24 cellular contexts compared by ENCODE assay signal in genomic region chr4:168059251-168059650, GRCh38. TPM values are rescaled to one million over a fixed set of nuclear protein-coding genes. Genes with fewer than 3 reads are reported as not detected.
DNase-seq lines count a peak whose midpoint lies in the region; ATAC-seq, FAIRE-seq and TF ChIP-seq lines count a peak whose summit lies in the region.
"Had no signal": no experiment of that assay in that cellular context is flagged by ENCODE, and none has a peak within 500 bp of the region (broad histone marks: within the 10 kb centered on the region; RNA-seq: fewer than 3 reads in every experiment).

No MANE protein-coding gene starts in this region.

- no peak overlapping the region for H2AFZ ChIP-seq in astrocyte (ENCODE audit: low read depth, low read length)

- H3K4me3 ChIP-seq in astrocyte (ENCODE audit: insufficient read depth, low read depth, low read length) (no peak overlapping the region), fibroblast of pulmonary artery (replicated peaks; ENCODE audit: low read depth, low read length) (no peak overlapping the region)
- H3K4me3 ChIP-seq: psoas muscle, smooth muscle cell, tibial artery had no signal

- no peaks in the 10 kb centered on the region for H3K9me3 ChIP-seq in astrocyte (ENCODE audit: insufficient read depth, low read depth, low read length)
- H3K9me3 ChIP-seq: psoas muscle, tibial artery had no signal

- H3K9me3 Mint-ChIP-seq in astrocyte (ENCODE audit: unreplicated experiment), result no peaks in the 10 kb centered on the region
- H3K9me3 Mint-ChIP-seq in activated naive CD8-positive, alpha-beta T cell treated with anti-CD3 and anti-CD28 coated beads, Interleukin-2, amount 50 U/mL, for 24 hours, result no peaks in the 10 kb centered on the region
- H3K9me3 Mint-ChIP-seq: activated naive CD4-positive, alpha-beta T cell treated with anti-CD3 and anti-CD28 coated beads for 36 hours; activated T-cell treated with anti-CD3 and anti-CD28 coated beads, Interleukin-2, amount 50 U/mL, for 4 hours; brain had no signal

- no peaks in the 10 kb centered on the region for H3K79me2 ChIP-seq in astrocyte (ENCODE audit: insufficient read depth, low read length)

- H3K4me1 Mint-ChIP-seq in astrocyte (ENCODE audit: low read depth, unreplicated experiment), result no peaks in the 10 kb centered on the region
- no peaks in the 10 kb centered on the region for H3K4me1 Mint-ChIP-seq in activated naive CD8-positive, alpha-beta T cell treated with anti-CD3 and anti-CD28 coated beads, Interleukin-2, amount 50 U/mL, for 24 hours
- H3K4me1 Mint-ChIP-seq: brain had no signal

- no peak overlapping the region for H3K9ac ChIP-seq in astrocyte (ENCODE audit: low read length)

- no peaks in the 10 kb centered on the region for H3K27me3 Mint-ChIP-seq in astrocyte (ENCODE audit: low read depth, unreplicated experiment)
- peaks cover 2% of the 10 kb centered on the region for H3K27me3 Mint-ChIP-seq in activated naive CD8-positive, alpha-beta T cell treated with anti-CD3 and anti-CD28 coated beads, Interleukin-2, amount 50 U/mL, for 24 hours
- H3K27me3 Mint-ChIP-seq: brain had no signal

- TF ChIP-seq CTCF in astrocyte (IDR thresholded peaks at IDR 0.05; ENCODE audit: insufficient read depth, low read depth, low read length) (no peak), fibroblast of pulmonary artery (IDR thresholded peaks at IDR 0.05; ENCODE audit: low read length, missing control alignments) (no peak)

- H3K36me3 Mint-ChIP-seq in astrocyte (ENCODE audit: low read depth, unreplicated experiment), result no peaks in the 10 kb centered on the region
- H3K36me3 Mint-ChIP-seq in activated naive CD8-positive, alpha-beta T cell treated with anti-CD3 and anti-CD28 coated beads, Interleukin-2, amount 50 U/mL, for 24 hours (ENCODE audit: low read depth), result no peaks in the 10 kb centered on the region
- H3K36me3 Mint-ChIP-seq: brain had no signal

- H3K27me3 ChIP-seq in astrocyte (ENCODE audit: insufficient read depth, low read length), result no peaks in the 10 kb centered on the region
- H3K27me3 ChIP-seq: tibial artery had no signal

- H3K4me3 Mint-ChIP-seq in astrocyte (ENCODE audit: unreplicated experiment), result no peak overlapping the region
- no peak overlapping the region for H3K4me3 Mint-ChIP-seq in activated naive CD8-positive, alpha-beta T cell treated with anti-CD3 and anti-CD28 coated beads, Interleukin-2, amount 50 U/mL, for 24 hours
- H3K4me3 Mint-ChIP-seq: activated naive CD4-positive, alpha-beta T cell treated with anti-CD3 and anti-CD28 coated beads for 36 hours; activated T-cell treated with anti-CD3 and anti-CD28 coated beads, Interleukin-2, amount 50 U/mL, for 4 hours; brain had no signal

- H3K4me1 ChIP-seq in astrocyte (ENCODE audit: insufficient read depth, low read length), result no peaks in the 10 kb centered on the region
- H3K4me1 ChIP-seq: psoas muscle, tibial artery had no signal

- H3K27ac Mint-ChIP-seq in astrocyte (ENCODE audit: unreplicated experiment), result no peak overlapping the region
- H3K27ac Mint-ChIP-seq in activated naive CD8-positive, alpha-beta T cell treated with anti-CD3 and anti-CD28 coated beads, Interleukin-2, amount 50 U/mL, for 24 hours, result no peak overlapping the region
- H3K27ac Mint-ChIP-seq: activated naive CD4-positive, alpha-beta T cell treated with anti-CD3 and anti-CD28 coated beads for 36 hours; brain had no signal

- no peak for FAIRE-seq in astrocyte (lab: Jason Lieb, UNC)
- FAIRE-seq: H54 had no signal

- no peaks in the 10 kb centered on the region for H4K20me1 ChIP-seq in astrocyte (ENCODE audit: insufficient read depth, low read length)

- no peak overlapping the region for H3K27ac ChIP-seq in astrocyte (ENCODE audit: low read depth, low read length)
- H3K27ac ChIP-seq: psoas muscle, tibial artery had no signal

- no peak for ATAC-seq in activated naive CD8-positive, alpha-beta T cell treated with anti-CD3 and anti-CD28 coated beads, Interleukin-2, amount 50 U/mL, for 24 hours
- no peak for ATAC-seq in GM18517 (IDR thresholded peaks at IDR 0.05; ENCODE audit: unreplicated experiment)
- ATAC-seq: activated T-cell treated with anti-CD3 and anti-CD28 coated beads, Interleukin-2, amount 50 U/mL, for 4 hours; left ventricle myocardium superior; psoas muscle; stimulated activated naive CD8-positive, alpha-beta T cell treated with anti-CD3 and anti-CD28 coated beads, Interleukin-15, Interleukin-2, amounts not matched to agents 100 U/mL and 50 U/mL, for 24 hours had no signal

- H3K4me2 ChIP-seq in astrocyte (ENCODE audit: low read length), result no peak overlapping the region
- H3K4me2 ChIP-seq: smooth muscle cell had no signal

- no peaks in the 10 kb centered on the region for H3K36me3 ChIP-seq in astrocyte (ENCODE audit: insufficient read depth, low read length)
- H3K36me3 ChIP-seq: tibial artery had no signal

- peak; percentile 42 for DNase-seq in HT1080 (ENCODE audit: low read depth)
- DNase-seq in astrocyte (ENCODE audit: low read depth), result peak; percentile 73
- DNase-seq in fibroblast of pulmonary artery (ENCODE audit: low read depth), result peak; percentile 56
- DNase-seq in stromal cell of bone marrow (ENCODE audit: low read depth), result peak; percentile 51
- no peak for DNase-seq in activated naive CD8-positive, alpha-beta T cell treated with anti-CD3 and anti-CD28 coated beads, Interleukin-2, amount 50 U/mL, for 24 hours
- no peak for DNase-seq in cerebellar cortex (ENCODE audit: low spot score)
- DNase-seq: activated naive CD4-positive, alpha-beta T cell treated with anti-CD3 and anti-CD28 coated beads for 36 hours; activated T-cell treated with anti-CD3 and anti-CD28 coated beads, Interleukin-2, amount 50 U/mL, for 4 hours; DMS79; glutamatergic neuron; Karpas-422; left ventricle myocardium superior; NCI-H1092; NCI-H1930; NK-92 treated with Interleukin-12 subunit alpha and Interleukin-12 subunit beta, amount 100 ng/mL, for 24 hours; psoas muscle; stimulated activated CD4-positive, alpha-beta T cell treated with anti-CD3 and anti-CD28 coated beads, Interleukin-4, amount 100 ng/mL, for 1 hour; stimulated activated naive CD8-positive, alpha-beta T cell treated with anti-CD3 and anti-CD28 coated beads, Interleukin-15, Interleukin-2, amounts not matched to agents 100 U/mL and 50 U/mL, for 24 hours; T-helper 9 cell; tibial artery had no signal

RNA-seq across cellular contexts. Expression of gene ANXA10, which starts 33.1 kb away (rescaled TPM):
- 0.11 and 0.67 TPM in 2 replicates for total RNA-seq in HT1080 (2014; rRNA removed; shearing (Covaris generic))
- 2.3 and 2.5 TPM in 2 replicates for polyA plus RNA-seq in HT1080 (2015; cell fraction: cytosol; rRNA removed)
- 2.9 and 4.7 TPM in 2 replicates for polyA plus RNA-seq in HT1080 (2015; cell fraction: nucleus; rRNA removed)
- 0.46 TPM in 1 of 2 replicates, not detected in the other for total RNA-seq in astrocyte
- total RNA-seq: activated naive CD4-positive, alpha-beta T cell treated with anti-CD3 and anti-CD28 coated beads for 36 hours; activated T-cell treated with anti-CD3 and anti-CD28 coated beads, Interleukin-2, amount 50 U/mL, for 4 hours; left ventricle myocardium superior; psoas muscle; smooth muscle cell had no signal
- polyA plus RNA-seq: psoas muscle, smooth muscle cell had no signal

Comparison
In these comparisons a context has a peak if more than half of its experiments do, and no peak if none do; other contexts are left out.
1. DNase-seq: peak in HT1080 (single experiment), astrocyte (single experiment), fibroblast of pulmonary artery (single experiment) and stromal cell of bone marrow (single experiment); none in activated naive CD8-positive, alpha-beta T cell treated with anti-CD3 and anti-CD28 coated beads, Interleukin-2, amount 50 U/mL, for 24 hours (single experiment) and cerebellar cortex (single experiment).